Comparison of ENCODE assay signal across 1 cellular context in the genomic region with DNA sequence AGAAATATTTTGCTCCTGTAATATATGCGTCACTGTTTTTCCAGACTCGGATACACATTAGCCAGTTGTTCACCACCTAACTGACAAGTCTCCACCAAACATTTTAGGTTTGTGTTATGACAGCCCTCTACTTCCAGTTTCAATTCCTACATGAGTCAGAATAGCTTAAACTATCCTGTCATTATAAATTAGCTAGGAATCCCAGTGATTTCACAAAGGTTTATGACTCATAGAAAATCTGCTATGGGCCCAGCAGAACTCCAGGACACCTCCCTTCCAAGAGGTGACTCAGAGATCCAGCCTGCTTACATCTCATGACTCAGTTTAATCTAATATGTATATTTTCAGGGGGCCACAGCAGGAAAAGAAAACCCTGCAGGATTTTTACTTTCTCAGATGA.
A peak's percentile ranks its signal among the peaks of the same experiment; 100 is the strongest.
TF ChIP-seq lines count a peak whose summit lies in the region.

No MANE protein-coding gene starts in this region.

TF ChIP-seq in HEK293, 187 proteins besides CTCF, POLR2A, EP300 and RAD21 (continued from another document):
- TF ChIP-seq ZNF518A (tag by site-specific recombination; conservative IDR thresholded peaks at IDR 0.05; ENCODE audit: low read depth) (peak; percentile 28; the same call in 1 of the 2 replicates), ZNF146 (tag by site-specific recombination; IDR thresholded peaks at IDR 0.05) (no peak), GFI1B (tag by site-specific recombination; IDR thresholded peaks at IDR 0.05) (peak; percentile 64; the same call in 1 of the 2 replicates), ZNF692 (tag by site-specific recombination; IDR thresholded peaks at IDR 0.05) (peak; percentile 88), ZNF423 (tag by site-specific recombination; IDR thresholded peaks at IDR 0.05) (no peak), ZNF184 (tag by site-specific recombination; IDR thresholded peaks at IDR 0.05) (0 out of 2 replicates have a peak, but pooled peaks have one; percentile 35), ZNF366 (tag by site-specific recombination; conservative IDR thresholded peaks at IDR 0.05) (peak; percentile 65), SP7 (tag by site-specific recombination; IDR thresholded peaks at IDR 0.05) (peak; percentile 84), KLF10 (tag by site-specific recombination; IDR thresholded peaks at IDR 0.05) (peak; percentile 60; the same call in 1 of the 2 replicates), ZNF629 (tag by site-specific recombination; IDR thresholded peaks at IDR 0.05) (peak; percentile 81), INSM2 (tag by site-specific recombination; IDR thresholded peaks at IDR 0.05) (peak; percentile 75), ZNF600 (tag by site-specific recombination; IDR thresholded peaks at IDR 0.05) (peak; percentile 69; the same call in 1 of the 2 replicates)
- TF ChIP-seq, protein P1, sequence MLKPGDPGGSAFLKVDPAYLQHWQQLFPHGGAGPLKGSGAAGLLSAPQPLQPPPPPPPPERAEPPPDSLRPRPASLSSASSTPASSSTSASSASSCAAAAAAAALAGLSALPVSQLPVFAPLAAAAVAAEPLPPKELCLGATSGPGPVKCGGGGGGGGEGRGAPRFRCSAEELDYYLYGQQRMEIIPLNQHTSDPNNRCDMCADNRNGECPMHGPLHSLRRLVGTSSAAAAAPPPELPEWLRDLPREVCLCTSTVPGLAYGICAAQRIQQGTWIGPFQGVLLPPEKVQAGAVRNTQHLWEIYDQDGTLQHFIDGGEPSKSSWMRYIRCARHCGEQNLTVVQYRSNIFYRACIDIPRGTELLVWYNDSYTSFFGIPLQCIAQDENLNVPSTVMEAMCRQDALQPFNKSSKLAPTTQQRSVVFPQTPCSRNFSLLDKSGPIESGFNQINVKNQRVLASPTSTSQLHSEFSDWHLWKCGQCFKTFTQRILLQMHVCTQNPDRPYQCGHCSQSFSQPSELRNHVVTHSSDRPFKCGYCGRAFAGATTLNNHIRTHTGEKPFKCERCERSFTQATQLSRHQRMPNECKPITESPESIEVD (tag by site-specific recombination; IDR thresholded peaks at IDR 0.05): peak; percentile 46
TF ChIP-seq in HEK293: peak in this region for 14.
